ENCODE assay signal across 20 cellular contexts in genomic region chr1:109432336-109432735, GRCh38. TPM values are rescaled to one million over a fixed set of nuclear protein-coding genes. Genes with fewer than 3 reads are reported as not detected.
"Had no signal": no experiment of that assay in that cellular context is flagged by ENCODE, and none has a peak within 500 bp of the region (broad histone marks: within the 10 kb centered on the region; RNA-seq: fewer than 3 reads in every experiment).

No MANE protein-coding gene starts in this region.

- H2AFZ ChIP-seq: hepatocyte had no signal

- H3K27ac ChIP-seq: ascending aorta, gastroesophageal sphincter, hepatocyte, sigmoid colon, suprapubic skin, upper lobe of left lung, VCaP had no signal

- H3K79me2 ChIP-seq: hepatocyte had no signal

- H3K27me3 ChIP-seq: ascending aorta, gastroesophageal sphincter, hepatocyte, sigmoid colon, suprapubic skin, upper lobe of left lung had no signal

- H3K4me3 ChIP-seq: ascending aorta, gastroesophageal sphincter, hepatocyte, sigmoid colon, suprapubic skin, upper lobe of left lung had no signal

- H3K4me3 Mint-ChIP-seq: activated CD8-positive, alpha-beta T cell treated with anti-CD3 and anti-CD28 coated beads, Interleukin-2, amount 10 ng/mL, durations not matched to agents 7 days and 5 days; activated naive CD8-positive, alpha-beta T cell treated with anti-CD3 and anti-CD28 coated beads, Interleukin-2, amount 10 ng/mL, durations not matched to agents 7 days and 5 days; endodermal cell; neural crest cell had no signal

- H3K27ac Mint-ChIP-seq: activated CD8-positive, alpha-beta T cell treated with anti-CD3 and anti-CD28 coated beads, Interleukin-2, amount 10 ng/mL, durations not matched to agents 7 days and 5 days; activated naive CD8-positive, alpha-beta T cell treated with anti-CD3 and anti-CD28 coated beads, Interleukin-2, amount 10 ng/mL, durations not matched to agents 7 days and 5 days; endodermal cell had no signal

- H3K9me3 ChIP-seq: ascending aorta, gastroesophageal sphincter, sigmoid colon, suprapubic skin, upper lobe of left lung had no signal

- H3K4me2 ChIP-seq: hepatocyte had no signal

- H3K36me3 ChIP-seq: ascending aorta, gastroesophageal sphincter, sigmoid colon, suprapubic skin, upper lobe of left lung had no signal

- DNase-seq: activated CD4-positive, alpha-beta T cell treated with anti-CD3 and anti-CD28 coated beads for 4 hours; activated CD8-positive, alpha-beta memory T cell treated with anti-CD3 and anti-CD28 coated beads, Interleukin-2, amount 50 U/mL, for 48 hours; activated CD8-positive, alpha-beta T cell treated with anti-CD3 and anti-CD28 coated beads, Interleukin-2, amount 10 ng/mL, durations not matched to agents 7 days and 5 days; activated naive CD8-positive, alpha-beta T cell treated with anti-CD3 and anti-CD28 coated beads, Interleukin-2, amount 10 ng/mL, durations not matched to agents 7 days and 5 days; endodermal cell; erythroblast; sigmoid colon; stimulated activated CD4-positive, alpha-beta T cell treated with anti-CD3 and anti-CD28 coated beads, Interleukin-12 subunit alpha, Interleukin-12 subunit beta, amount 100 ng/mL, for 4 hours; stimulated activated naive CD4-positive, alpha-beta T cell; T1000; upper lobe of left lung had no signal

- H3K36me3 Mint-ChIP-seq: activated naive CD8-positive, alpha-beta T cell treated with anti-CD3 and anti-CD28 coated beads, Interleukin-2, amount 10 ng/mL, durations not matched to agents 7 days and 5 days had no signal

- H3K27me3 Mint-ChIP-seq: activated naive CD8-positive, alpha-beta T cell treated with anti-CD3 and anti-CD28 coated beads, Interleukin-2, amount 10 ng/mL, durations not matched to agents 7 days and 5 days had no signal

- ATAC-seq: activated CD8-positive, alpha-beta T cell treated with anti-CD3 and anti-CD28 coated beads, Interleukin-2, amount 10 ng/mL, durations not matched to agents 7 days and 5 days; gastroesophageal sphincter had no signal

RNA-seq across cellular contexts. Expression of gene SYPL2, which starts 34.0 kb away (rescaled TPM):
- total RNA-seq: activated CD8-positive, alpha-beta T cell treated with anti-CD3 and anti-CD28 coated beads, Interleukin-2, amount 10 ng/mL, durations not matched to agents 7 days and 5 days; activated naive CD8-positive, alpha-beta T cell treated with anti-CD3 and anti-CD28 coated beads, Interleukin-2, amount 10 ng/mL, durations not matched to agents 7 days and 5 days; bronchial epithelial cell; dermis microvascular lymphatic vessel endothelial cell; pulmonary artery endothelial cell had no signal
